ENCODE assay signal across 18 cellular contexts in genomic region chr21:46156678-46157077, GRCh38. TPM values are rescaled to one million over a fixed set of nuclear protein-coding genes. Genes with fewer than 3 reads are reported as not detected.
DNase-seq lines count a peak whose midpoint lies in the region; ATAC-seq and TF ChIP-seq lines count a peak whose summit lies in the region.
"Had no signal": no experiment of that assay in that cellular context is flagged by ENCODE, and none has a peak within 500 bp of the region (broad histone marks: within the 10 kb centered on the region; RNA-seq: fewer than 3 reads in every experiment).

No MANE protein-coding gene starts in this region.

- CTCF ChIA-PET in PC-9 (lab: Charles Lee): no interaction called here

- H3K4me2 ChIP-seq in neural progenitor cell (no peak overlapping the region), PC-9 (no peak overlapping the region)

- H3K27ac ChIP-seq in neural progenitor cell (no peak overlapping the region), PC-9 (no peak overlapping the region)
- H3K27ac ChIP-seq: HL-60, RWPE1 had no signal

- H3K27ac Mint-ChIP-seq in activated T-cell treated with anti-CD3 and anti-CD28 coated beads, Interleukin-2, amount 50 U/mL, for 24 hours: no peak overlapping the region
- H3K27ac Mint-ChIP-seq in activated T-cell treated with anti-CD3 and anti-CD28 coated beads, Interleukin-2, amount 50 U/mL, for 72 hours: no peak overlapping the region
- no peak overlapping the region for H3K27ac Mint-ChIP-seq in activated T-helper 2 cell treated with anti-CD3 and anti-CD28 coated beads, Interferon-gamma antibody, Interleukin-2, Interleukin-4, amounts not matched to agents 10 μg/mL and 5 μg/mL and 100 μg/mL, durations not matched to agents 14 hours and 24 hours and 36 hours
- peak overlapping the region; percentile 50 for H3K27ac Mint-ChIP-seq in neural progenitor cell
- H3K27ac Mint-ChIP-seq: CD8-positive, alpha-beta T cell had no signal

- H3K9me2 ChIP-seq in PC-9 (ENCODE audit: insufficient read depth): no peaks in the 10 kb centered on the region

- H4K20me1 ChIP-seq in neural progenitor cell (ENCODE audit: low read depth): no peaks in the 10 kb centered on the region
- H4K20me1 ChIP-seq in PC-9 (ENCODE audit: insufficient read depth): no peaks in the 10 kb centered on the region

- no peaks in the 10 kb centered on the region for H3K27me3 ChIP-seq in neural progenitor cell
- H3K27me3 ChIP-seq in PC-9 (ENCODE audit: insufficient read depth, low read depth): no peaks in the 10 kb centered on the region

- DNase-seq in activated T-cell treated with anti-CD3 and anti-CD28 coated beads, Interleukin-2, amount 50 U/mL, for 24 hours: peak; percentile 15
- no peak for DNase-seq in activated T-cell treated with anti-CD3 and anti-CD28 coated beads, Interleukin-2, amount 50 U/mL, for 72 hours
- DNase-seq in Daoy (ENCODE audit: low read depth) (peak; percentile 1), neural progenitor cell (ENCODE audit: low spot score) (no peak), NCI-H2227 (lab: John Stamatoyannopoulos, UW; ENCODE audit: unreplicated experiment) (no peak), PC-9 (no peak)
- peak; percentile 7 for DNase-seq in activated T-helper 2 cell treated with anti-CD3 and anti-CD28 coated beads, Interferon-gamma antibody, Interleukin-2, Interleukin-4, amounts not matched to agents 10 μg/mL and 5 μg/mL and 100 μg/mL, durations not matched to agents 14 hours and 24 hours and 36 hours (ENCODE audit: low spot score)
- DNase-seq: DMS79 treated with DMSO at 0.1 percent for 48 hours, HCEC 1CT, NCI-H1417, NCI-H187 treated with DMSO at 0.1 percent for 48 hours, NCI-H446 treated with DMSO at 0.1 percent for 48 hours, OCI-M1 had no signal

- no peak overlapping the region for H3K4me3 Mint-ChIP-seq in activated T-cell treated with anti-CD3 and anti-CD28 coated beads, Interleukin-2, amount 50 U/mL, for 24 hours
- no peak overlapping the region for H3K4me3 Mint-ChIP-seq in activated T-cell treated with anti-CD3 and anti-CD28 coated beads, Interleukin-2, amount 50 U/mL, for 72 hours
- H3K4me3 Mint-ChIP-seq in activated T-helper 2 cell treated with anti-CD3 and anti-CD28 coated beads, Interferon-gamma antibody, Interleukin-2, Interleukin-4, amounts not matched to agents 10 μg/mL and 5 μg/mL and 100 μg/mL, durations not matched to agents 14 hours and 24 hours and 36 hours (ENCODE audit: low read depth): no peak overlapping the region
- no peak overlapping the region for H3K4me3 Mint-ChIP-seq in neural progenitor cell
- H3K4me3 Mint-ChIP-seq: CD8-positive, alpha-beta T cell had no signal

- no peak for TF ChIP-seq CTCF in neural progenitor cell (IDR thresholded peaks at IDR 0.05)
- no peak for TF ChIP-seq CTCF in PC-9 (conservative IDR thresholded peaks at IDR 0.05)

- POLR2A ChIA-PET in PC-9 (lab: Charles Lee; ENCODE audit: unreplicated experiment): no interaction called here

- H3K36me3 ChIP-seq in neural progenitor cell (no peaks in the 10 kb centered on the region), PC-9 (ENCODE audit: low read depth) (no peaks in the 10 kb centered on the region)

- H3K79me2 ChIP-seq in neural progenitor cell (ENCODE audit: low read depth) (no peaks in the 10 kb centered on the region), PC-9 (ENCODE audit: low read depth) (no peaks in the 10 kb centered on the region)

- H3K36me3 Mint-ChIP-seq in activated T-cell treated with anti-CD3 and anti-CD28 coated beads, Interleukin-2, amount 50 U/mL, for 24 hours (ENCODE audit: low read depth): no peaks in the 10 kb centered on the region
- no peaks in the 10 kb centered on the region for H3K36me3 Mint-ChIP-seq in activated T-cell treated with anti-CD3 and anti-CD28 coated beads, Interleukin-2, amount 50 U/mL, for 72 hours (ENCODE audit: insufficient read depth in 2 of 2)
- no peaks in the 10 kb centered on the region for H3K36me3 Mint-ChIP-seq in activated T-helper 2 cell treated with anti-CD3 and anti-CD28 coated beads, Interferon-gamma antibody, Interleukin-2, Interleukin-4, amounts not matched to agents 10 μg/mL and 5 μg/mL and 100 μg/mL, durations not matched to agents 14 hours and 24 hours and 36 hours (ENCODE audit: low read depth)
- no peaks in the 10 kb centered on the region for H3K36me3 Mint-ChIP-seq in neural progenitor cell

- H3K4me3 ChIP-seq in neural progenitor cell (no peak overlapping the region), PC-9 (no peak overlapping the region)
- H3K4me3 ChIP-seq: GM12878 had no signal

- peaks cover 7% of the 10 kb centered on the region for H3F3A ChIP-seq in neural progenitor cell (ENCODE audit: low read depth)
- H3F3A ChIP-seq in PC-9 (ENCODE audit: insufficient read depth, low read depth): no peaks in the 10 kb centered on the region

- H2AFZ ChIP-seq in neural progenitor cell (replicated peaks) (no peak overlapping the region), PC-9 (no peak overlapping the region)

- H3K4me1 Mint-ChIP-seq in activated T-cell treated with anti-CD3 and anti-CD28 coated beads, Interleukin-2, amount 50 U/mL, for 24 hours (ENCODE audit: low read depth): no peaks in the 10 kb centered on the region
- no peaks in the 10 kb centered on the region for H3K4me1 Mint-ChIP-seq in activated T-cell treated with anti-CD3 and anti-CD28 coated beads, Interleukin-2, amount 50 U/mL, for 72 hours (ENCODE audit: low read depth)
- H3K4me1 Mint-ChIP-seq in activated T-helper 2 cell treated with anti-CD3 and anti-CD28 coated beads, Interferon-gamma antibody, Interleukin-2, Interleukin-4, amounts not matched to agents 10 μg/mL and 5 μg/mL and 100 μg/mL, durations not matched to agents 14 hours and 24 hours and 36 hours (ENCODE audit: low read depth): no peaks in the 10 kb centered on the region
- peaks cover 14% of the 10 kb centered on the region for H3K4me1 Mint-ChIP-seq in neural progenitor cell

- H3K27me3 Mint-ChIP-seq in activated T-cell treated with anti-CD3 and anti-CD28 coated beads, Interleukin-2, amount 50 U/mL, for 24 hours: no peaks in the 10 kb centered on the region
- no peaks in the 10 kb centered on the region for H3K27me3 Mint-ChIP-seq in activated T-cell treated with anti-CD3 and anti-CD28 coated beads, Interleukin-2, amount 50 U/mL, for 72 hours (ENCODE audit: low read depth)
- no peaks in the 10 kb centered on the region for H3K27me3 Mint-ChIP-seq in activated T-helper 2 cell treated with anti-CD3 and anti-CD28 coated beads, Interferon-gamma antibody, Interleukin-2, Interleukin-4, amounts not matched to agents 10 μg/mL and 5 μg/mL and 100 μg/mL, durations not matched to agents 14 hours and 24 hours and 36 hours (ENCODE audit: low read depth)
- H3K27me3 Mint-ChIP-seq in neural progenitor cell (ENCODE audit: insufficient read depth, low read depth): peaks cover 6% of the 10 kb centered on the region

- ATAC-seq in activated T-cell treated with anti-CD3 and anti-CD28 coated beads, Interleukin-2, amount 50 U/mL, for 72 hours (replicated peaks in 1 of 2): no peak
- ATAC-seq in HG03354 (IDR thresholded peaks at IDR 0.05; ENCODE audit: poor library complexity, severe bottlenecking, unreplicated experiment): no peak
- ATAC-seq: CD8-positive, alpha-beta T cell; GM12878 had no signal

- H3K9me3 Mint-ChIP-seq in activated T-cell treated with anti-CD3 and anti-CD28 coated beads, Interleukin-2, amount 50 U/mL, for 24 hours: no peaks in the 10 kb centered on the region
- H3K9me3 Mint-ChIP-seq in activated T-cell treated with anti-CD3 and anti-CD28 coated beads, Interleukin-2, amount 50 U/mL, for 72 hours: no peaks in the 10 kb centered on the region
- no peaks in the 10 kb centered on the region for H3K9me3 Mint-ChIP-seq in activated T-helper 2 cell treated with anti-CD3 and anti-CD28 coated beads, Interferon-gamma antibody, Interleukin-2, Interleukin-4, amounts not matched to agents 10 μg/mL and 5 μg/mL and 100 μg/mL, durations not matched to agents 14 hours and 24 hours and 36 hours
- no peaks in the 10 kb centered on the region for H3K9me3 Mint-ChIP-seq in neural progenitor cell
- H3K9me3 Mint-ChIP-seq: CD8-positive, alpha-beta T cell had no signal

- H3K9me3 ChIP-seq in neural progenitor cell (ENCODE audit: low read depth) (no peaks in the 10 kb centered on the region), PC-9 (ENCODE audit: insufficient read depth, low read depth) (no peaks in the 10 kb centered on the region)

- BruUV-seq in PC-9 (replicated peaks; lab: Mats Ljungman, UMichigan): no TSS peak

- no peak overlapping the region for H3K9ac ChIP-seq in neural progenitor cell

- H3K4me1 ChIP-seq in neural progenitor cell: peaks cover 5% of the 10 kb centered on the region
- H3K4me1 ChIP-seq in PC-9 (replicated peaks; ENCODE audit: insufficient read depth): no peaks in the 10 kb centered on the region

- intact Hi-C loops in activated T-helper 2 cell treated with anti-CD3 and anti-CD28 coated beads, Interferon-gamma antibody, Interleukin-2, Interleukin-4, amounts not matched to agents 10 μg/mL and 5 μg/mL and 100 μg/mL, durations not matched to agents 14 hours and 24 hours and 36 hours (cut with micrococcal nuclease): no loop called here
- intact Hi-C loops in PC-9 (cut with micrococcal nuclease; ENCODE audit: unreplicated experiment): no loop called here

RNA-seq across cellular contexts. Expression of gene FTCD, which starts 1.3 kb away (rescaled TPM):
- total RNA-seq in activated T-cell treated with anti-CD3 and anti-CD28 coated beads, Interleukin-2, amount 50 U/mL, for 72 hours: under 1 TPM; 0.74 to 1.00 TPM
- 0.34 TPM in 1 of 2 replicates, not detected in the other for total RNA-seq in Daoy (2014; rRNA removed; shearing (Covaris generic))
- total RNA-seq in activated T-helper 2 cell treated with anti-CD3 and anti-CD28 coated beads, Interferon-gamma antibody, Interleukin-2, Interleukin-4, amounts not matched to agents 10 μg/mL and 5 μg/mL and 100 μg/mL, durations not matched to agents 14 hours and 24 hours and 36 hours: 0.14 and 0.23 TPM in 2 replicates
- total RNA-seq in neural progenitor cell (ENCODE audit: low replicate concordance): 0.96 TPM in 1 of 2 replicates, not detected in the other
- total RNA-seq in PC-9 (2021): 5.9 and 7.1 TPM in 2 replicates

RNA-seq across cellular contexts. Expression of gene SPATC1L, which starts 27.6 kb away (rescaled TPM):
- 10 to 100 TPM in 1 of 2 donors, 1 to 10 TPM in 1; 2.6 to 12.9 TPM for total RNA-seq in activated T-cell treated with anti-CD3 and anti-CD28 coated beads, Interleukin-2, amount 50 U/mL, for 72 hours
- total RNA-seq in Daoy (2014; rRNA removed; shearing (Covaris generic)): 3.9 and 8.7 TPM in 2 replicates
- 13.9 and 14.7 TPM in 2 replicates for total RNA-seq in activated T-helper 2 cell treated with anti-CD3 and anti-CD28 coated beads, Interferon-gamma antibody, Interleukin-2, Interleukin-4, amounts not matched to agents 10 μg/mL and 5 μg/mL and 100 μg/mL, durations not matched to agents 14 hours and 24 hours and 36 hours
- total RNA-seq in neural progenitor cell (ENCODE audit: low replicate concordance) (5.1 and 20.2 TPM in 2 replicates), PC-9 (2021) (31.8 and 32.7 TPM in 2 replicates)

RNA-seq across cellular contexts. Expression of gene COL6A2, which starts 58.8 kb away (rescaled TPM):
- total RNA-seq in activated T-cell treated with anti-CD3 and anti-CD28 coated beads, Interleukin-2, amount 50 U/mL, for 72 hours: 10 to 100 TPM; 10.8 to 11.3 TPM
- total RNA-seq in Daoy (2014; rRNA removed; shearing (Covaris generic)): 456 and 480 TPM in 2 replicates
- 2.2 TPM in 2 replicates for total RNA-seq in activated T-helper 2 cell treated with anti-CD3 and anti-CD28 coated beads, Interferon-gamma antibody, Interleukin-2, Interleukin-4, amounts not matched to agents 10 μg/mL and 5 μg/mL and 100 μg/mL, durations not matched to agents 14 hours and 24 hours and 36 hours
- total RNA-seq in neural progenitor cell (ENCODE audit: low replicate concordance) (5.2 and 22.8 TPM in 2 replicates), PC-9 (2021) (22.0 and 25.7 TPM in 2 replicates)

Comparison
In these comparisons a context has a peak if more than half of its experiments do, and no peak if none do; other contexts are left out.
1. DNase-seq: peak in activated T-cell treated with anti-CD3 and anti-CD28 coated beads, Interleukin-2, amount 50 U/mL, for 24 hours (single experiment), Daoy (single experiment) and activated T-helper 2 cell treated with anti-CD3 and anti-CD28 coated beads, Interferon-gamma antibody, Interleukin-2, Interleukin-4, amounts not matched to agents 10 μg/mL and 5 μg/mL and 100 μg/mL, durations not matched to agents 14 hours and 24 hours and 36 hours (single experiment); none in activated T-cell treated with anti-CD3 and anti-CD28 coated beads, Interleukin-2, amount 50 U/mL, for 72 hours (0 of 2), neural progenitor cell (single experiment), NCI-H2227 (single experiment) and PC-9 (0 of 2).
2. RNA of gene COL6A2, which starts 58.8 kb away (total RNA-seq): 456 to 480 TPM in Daoy; 22.0 to 25.7 TPM in PC-9, 10.8 to 11.3 TPM in activated T-cell treated with anti-CD3 and anti-CD28 coated beads, Interleukin-2, amount 50 U/mL, for 72 hours, 5.2 to 22.8 TPM in neural progenitor cell and 2.2 TPM in activated T-helper 2 cell treated with anti-CD3 and anti-CD28 coated beads, Interferon-gamma antibody, Interleukin-2, Interleukin-4, amounts not matched to agents 10 μg/mL and 5 μg/mL and 100 μg/mL, durations not matched to agents 14 hours and 24 hours and 36 hours; every median in the first group is over 10 times any median in the second.